In genomic region chr12:114662512-114663177, GRCh38 we compare ENCODE assay signal across 7 cellular contexts.
A peak's percentile ranks its signal among the peaks of the same experiment; 100 is the strongest.
DNase-seq lines count a peak whose midpoint lies in the region; ATAC-seq and TF ChIP-seq lines count a peak whose summit lies in the region.

No MANE protein-coding gene starts in this region.

- no peak for ATAC-seq in HG03432 (IDR thresholded peaks at IDR 0.05; ENCODE audit: unreplicated experiment)

- DNase-seq in NCI-H2029 (lab: John Stamatoyannopoulos, UW) (peak; percentile 79), cardiac fibroblast (ENCODE audit: low read depth in 2 of 2) (peak; percentile 87 to 94), kidney tubule cell (ENCODE audit: low spot score) (peak; percentile 94)
- peak; percentile 67 for DNase-seq in stimulated activated CD4-positive, alpha-beta T cell treated with anti-CD3 and anti-CD28 coated beads, Interleukin-4, amount 100 ng/mL, for 1 hour

- no peak overlapping the region for H3K4me3 ChIP-seq in GM12875 (ENCODE audit: low read depth, low read length)
- no peak overlapping the region for H3K4me3 ChIP-seq in WI38 (ENCODE audit: low read depth, low read length)
- H3K4me3 ChIP-seq in cardiac fibroblast (replicated peaks in 1 of 2; ENCODE audit: low read depth in 2 of 2, low read length in 2 of 2) = no peak overlapping the region

- TF ChIP-seq CTCF in GM12875 (IDR thresholded peaks at IDR 0.05; ENCODE audit: borderline replicate concordance, insufficient read depth, low read depth, low read length) (peak; percentile 79), WI38 (IDR thresholded peaks at IDR 0.05; ENCODE audit: low read depth, low read length) (peak; percentile 77), cardiac fibroblast (IDR thresholded peaks at IDR 0.05; ENCODE audit: low read depth, low read length) (peak; percentile 96)
